ENCODE assay signal across 8 cellular contexts in genomic region chr17:82859431-82860403, GRCh38. TPM values are rescaled to one million over a fixed set of nuclear protein-coding genes. Genes with fewer than 3 reads are reported as not detected.
A peak's percentile ranks its signal among the peaks of the same experiment; 100 is the strongest.
DNase-seq lines count a peak whose midpoint lies in the region; ATAC-seq and TF ChIP-seq lines count a peak whose summit lies in the region.

No MANE protein-coding gene starts in this region.

- no peak overlapping the region for H3K4me3 ChIP-seq in cardiac fibroblast (replicated peaks in 1 of 2; ENCODE audit: low read depth in 2 of 2, low read length in 2 of 2)
- no peak overlapping the region for H3K4me3 ChIP-seq in liver (ENCODE audit: low read depth in 1 of 3, low read length in 3 of 3)

- TF ChIP-seq RAD21 in liver (IDR thresholded peaks at IDR 0.05), result no peak

- no peaks in the 10 kb centered on the region for H3K36me3 ChIP-seq in liver (ENCODE audit: control insufficient read depth in 4 of 4, insufficient read depth in 3 of 4, low read depth in 1 of 4, low read length in 3 of 4)

- in situ Hi-C loops in Caki2 (cut with HindIII; ENCODE audit: low pct_unique_long_range_greater_than_20kb, low sequenced_read_pairs), result no loop called here

- H3K27ac ChIP-seq in VCaP (peak overlapping the region; percentile 33; the same call in 1 of the 2 replicates), liver (ENCODE audit: low read depth in 1 of 2, low read length in 2 of 2) (peak overlapping the region; percentile 39 to 65)

- ATAC-seq in HG03442 (IDR thresholded peaks at IDR 0.05; ENCODE audit: unreplicated experiment) (peak; percentile 29), HG03469 (IDR thresholded peaks at IDR 0.05; ENCODE audit: unreplicated experiment) (no peak), HG03039 (IDR thresholded peaks at IDR 0.05; ENCODE audit: unreplicated experiment) (no peak)

- DNase-seq in Caki2 (ENCODE audit: low read depth) (peak; percentile 98), cardiac fibroblast (ENCODE audit: low read depth in 2 of 2) (peak; percentile 51 to 61)
- peak; percentile 33 to 40 for DNase-seq in stimulated activated CD8-positive, alpha-beta memory T cell treated with anti-CD3 and anti-CD28 coated beads, Interleukin-2, amount 100 ng/mL, for 48 hours (ENCODE audit: low read depth in 2 of 2)

- H3K9ac ChIP-seq in liver (ENCODE audit: low read depth in 1 of 2, low read length in 2 of 2), result no peak overlapping the region

- peaks cover 0 to 4% (median 0%) of the 10 kb centered on the region in 4 donors for H3K4me1 ChIP-seq in liver (ENCODE audit: control insufficient read depth in 4 of 4, insufficient read depth in 4 of 4, low read length in 3 of 4)

- no peaks in the 10 kb centered on the region for H3K9me3 ChIP-seq in liver (ENCODE audit: control insufficient read depth in 4 of 4, low read length in 3 of 4)

- WGBS in liver, result 80% methylated on average over 23 of the region's 23 CpGs

- TF ChIP-seq CTCF in VCaP (conservative IDR thresholded peaks at IDR 0.05) (no peak), cardiac fibroblast (IDR thresholded peaks at IDR 0.05; ENCODE audit: low read depth, low read length) (no peak), liver (IDR thresholded peaks at IDR 0.05; ENCODE audit: low read depth, low read length, missing input control) (no peak)

- no peaks in the 10 kb centered on the region for H3K27me3 ChIP-seq in liver (ENCODE audit: control insufficient read depth in 4 of 4, insufficient read depth in 4 of 4, low read length in 3 of 4)

TF ChIP-seq in liver, 16 proteins besides CTCF, POLR2A, EP300 and RAD21:
- TF ChIP-seq HNF4G (IDR thresholded peaks at IDR 0.05) (no peak), NR2F2 (IDR thresholded peaks at IDR 0.05) (peak; percentile 27), GABPA (IDR thresholded peaks at IDR 0.05 in 1 of 2, conservative IDR thresholded peaks at IDR 0.05 in 1 of 2) (no peak)

RNA-seq across cellular contexts. Expression of gene ZNF750, which starts 19.9 kb away (rescaled TPM):
- not detected in 2 replicates for total RNA-seq in Caki2 (2014; rRNA removed; shearing (Covaris generic); ENCODE audit: low replicate concordance)
- total RNA-seq in liver, result not detected
- polyA plus RNA-seq in liver, result under 1 TPM; 0.02 to 0.08 TPM

Comparison
In these comparisons a context has a peak if more than half of its experiments do, and no peak if none do; other contexts are left out.
1. DNase-seq: peak in every context shown above with its lines; median percentile 98 in Caki2; 56 in cardiac fibroblast; 36 in stimulated activated CD8-positive, alpha-beta memory T cell treated with anti-CD3 and anti-CD28 coated beads, Interleukin-2, amount 100 ng/mL, for 48 hours.